Comparison of ENCODE assay signal across 36 cellular contexts in genomic region chr3:55007971-55008370, GRCh38.
"Had no signal": no experiment of that assay in that cellular context is flagged by ENCODE, and none has a peak within 500 bp of the region (broad histone marks: within the 10 kb centered on the region; RNA-seq: fewer than 3 reads in every experiment).

No MANE protein-coding gene starts in this region.

- H3K9me3 Mint-ChIP-seq: activated B cell treated with CpG ODN at 0.5 μM for 24 hours; activated CD4-positive, alpha-beta memory T cell treated with anti-CD3 and anti-CD28 coated beads for 36 hours; activated CD4-positive, alpha-beta T cell treated with anti-CD3 and anti-CD28 coated beads, Interleukin-2, amount 10 ng/mL, durations not matched to agents 24 days and 14 days; activated CD8-positive, alpha-beta T cell treated with anti-CD3 and anti-CD28 coated beads for 36 hours; activated naive CD4-positive, alpha-beta T cell treated with anti-CD3 and anti-CD28 coated beads, Interleukin-2, amount 10 ng/mL, durations not matched to agents 7 days and 5 days; activated naive CD8-positive, alpha-beta T cell treated with anti-CD3 and anti-CD28 coated beads, Interleukin-2, amount 10 ng/mL, durations not matched to agents 7 days and 5 days; activated T-cell treated with anti-CD3 and anti-CD28 coated beads, Interleukin-2, amount 50 U/mL, for 4 hours; activated T-helper 1 cell treated with anti-CD3 and anti-CD28 coated beads, Interleukin-12 subunit alpha, Interleukin-12 subunit beta, Interleukin-2, Interleukin-4 antibody, amounts not matched to agents 30 ng/mL and 10 ng/mL and 1 ng/mL, durations not matched to agents 14 hours and 24 hours and 36 hours; T-helper 1 cell treated with Interleukin-12 subunit alpha and Interleukin-12 subunit beta and Interleukin-4 antibody, amounts not matched to agents 30 μg/mL and 1 μg/mL, for 36 hours; T-helper 2 cell treated with Interferon-gamma antibody and Interleukin-4, amounts not matched to agents 5 μg/mL and 100 μg/mL, for 36 hours had no signal

- H3K4me1 ChIP-seq: body of pancreas, breast epithelium had no signal

- DNase-seq: activated B cell treated with CpG ODN at 0.5 μM for 24 hours; activated CD4-positive, alpha-beta memory T cell treated with anti-CD3 and anti-CD28 coated beads for 36 hours; activated CD4-positive, alpha-beta T cell treated with anti-CD3 and anti-CD28 coated beads for 4 hours; activated CD4-positive, alpha-beta T cell treated with anti-CD3 and anti-CD28 coated beads, Interleukin-2, amount 10 ng/mL, durations not matched to agents 24 days and 14 days; activated CD4-positive, alpha-beta T cell treated with anti-CD3 and anti-CD28 coated beads, Interleukin-2, amount 50 U/mL, for 1 hour; activated CD4-positive, alpha-beta T cell treated with anti-CD3 and anti-CD28 coated beads, Interleukin-2, amount 50 U/mL, for 4 hours; activated CD4-positive, CD25-positive, alpha-beta regulatory T cell treated with anti-CD3 and anti-CD28 coated beads, Interleukin-2, amount 50 U/mL, for 72 hours; activated CD8-positive, alpha-beta memory T cell treated with anti-CD3 and anti-CD28 coated beads, Interleukin-2, amount 50 U/mL, for 4 hours; activated CD8-positive, alpha-beta T cell treated with anti-CD3 and anti-CD28 coated beads for 36 hours; activated effector memory CD4-positive, alpha-beta T cell treated with anti-CD3 and anti-CD28 coated beads, Interleukin-2, amount 50 U/mL, for 16 hours; activated naive CD4-positive, alpha-beta T cell treated with anti-CD3 and anti-CD28 coated beads, Interleukin-2, amount 10 ng/mL, durations not matched to agents 7 days and 5 days; activated naive CD4-positive, alpha-beta T cell treated with Interleukin-2 at 50 U/mL for 16 hours; activated naive CD8-positive, alpha-beta T cell treated with anti-CD3 and anti-CD28 coated beads, Interleukin-2, amount 10 ng/mL, durations not matched to agents 7 days and 5 days; activated naive CD8-positive, alpha-beta T cell treated with anti-CD3 and anti-CD28 coated beads, Interleukin-2, amount 50 U/mL, for 24 hours; activated T-cell treated with anti-CD3 and anti-CD28 coated beads for 4 hours; activated T-cell treated with anti-CD3 and anti-CD28 coated beads, Interleukin-2, amount 50 U/mL, for 1 hour; activated T-cell treated with anti-CD3 and anti-CD28 coated beads, Interleukin-2, amount 50 U/mL, for 4 hours; activated T-cell treated with anti-CD3 and anti-CD28 coated beads, Interleukin-2, amount 50 U/mL, for 72 hours; amygdala; aorta; body of pancreas; brain microvascular endothelial cell; central memory CD4-positive, alpha-beta T cell; T-helper 1 cell; T-helper 2 cell; T-helper 9 cell had no signal

- H3K27ac ChIP-seq: body of pancreas, brain microvascular endothelial cell, breast epithelium, VCaP had no signal

- H3K9me3 ChIP-seq: body of pancreas, breast epithelium had no signal

- H3K36me3 ChIP-seq: brain microvascular endothelial cell, breast epithelium had no signal

- H3K4me3 Mint-ChIP-seq: activated B cell treated with CpG ODN at 0.5 μM for 24 hours; activated CD4-positive, alpha-beta memory T cell treated with anti-CD3 and anti-CD28 coated beads for 36 hours; activated CD4-positive, alpha-beta T cell treated with anti-CD3 and anti-CD28 coated beads, Interleukin-2, amount 10 ng/mL, durations not matched to agents 24 days and 14 days; activated CD8-positive, alpha-beta T cell treated with anti-CD3 and anti-CD28 coated beads for 36 hours; activated naive CD4-positive, alpha-beta T cell treated with anti-CD3 and anti-CD28 coated beads, Interleukin-2, amount 10 ng/mL, durations not matched to agents 7 days and 5 days; activated naive CD4-positive, alpha-beta T cell treated with anti-CD3 and anti-CD28 coated beads, Interleukin-2, amount 50 U/mL, for 24 hours; activated naive CD8-positive, alpha-beta T cell; activated naive CD8-positive, alpha-beta T cell treated with anti-CD3 and anti-CD28 coated beads, Interleukin-2, amount 10 ng/mL, durations not matched to agents 7 days and 5 days; activated naive CD8-positive, alpha-beta T cell treated with anti-CD3 and anti-CD28 coated beads, Interleukin-2, amount 50 U/mL, for 24 hours; activated T-cell treated with anti-CD3 and anti-CD28 coated beads, Interleukin-2, amount 50 U/mL, for 4 hours; activated T-cell treated with anti-CD3 and anti-CD28 coated beads, Interleukin-2, amount 50 U/mL, for 72 hours; activated T-helper 1 cell treated with anti-CD3 and anti-CD28 coated beads, Interleukin-12 subunit alpha, Interleukin-12 subunit beta, Interleukin-2, Interleukin-4 antibody, amounts not matched to agents 30 ng/mL and 10 ng/mL and 1 ng/mL, durations not matched to agents 14 hours and 24 hours and 36 hours; activated T-helper 17 cell treated with anti-CD3 and anti-CD28 coated beads, Interleukin-2, amount 50 U/mL, for 72 hours; T-helper 1 cell treated with Interleukin-12 subunit alpha and Interleukin-12 subunit beta and Interleukin-4 antibody, amounts not matched to agents 30 μg/mL and 1 μg/mL, for 36 hours; T-helper 2 cell treated with Interferon-gamma antibody and Interleukin-4, amounts not matched to agents 5 μg/mL and 100 μg/mL, for 36 hours had no signal

- FAIRE-seq: astrocyte, TTC549 had no signal

- H3K27ac Mint-ChIP-seq: activated B cell treated with CpG ODN at 0.5 μM for 24 hours; activated CD4-positive, alpha-beta memory T cell treated with anti-CD3 and anti-CD28 coated beads for 36 hours; activated CD4-positive, alpha-beta T cell treated with anti-CD3 and anti-CD28 coated beads, Interleukin-2, amount 10 ng/mL, durations not matched to agents 24 days and 14 days; activated CD8-positive, alpha-beta T cell treated with anti-CD3 and anti-CD28 coated beads for 36 hours; activated naive CD4-positive, alpha-beta T cell treated with anti-CD3 and anti-CD28 coated beads, Interleukin-2, amount 10 ng/mL, durations not matched to agents 7 days and 5 days; activated naive CD4-positive, alpha-beta T cell treated with anti-CD3 and anti-CD28 coated beads, Interleukin-2, amount 50 U/mL, for 24 hours; activated naive CD8-positive, alpha-beta T cell; activated naive CD8-positive, alpha-beta T cell treated with anti-CD3 and anti-CD28 coated beads, Interleukin-2, amount 10 ng/mL, durations not matched to agents 7 days and 5 days; activated naive CD8-positive, alpha-beta T cell treated with anti-CD3 and anti-CD28 coated beads, Interleukin-2, amount 50 U/mL, for 24 hours; activated T-cell treated with anti-CD3 and anti-CD28 coated beads, Interleukin-2, amount 50 U/mL, for 72 hours; activated T-helper 1 cell treated with anti-CD3 and anti-CD28 coated beads, Interleukin-12 subunit alpha, Interleukin-12 subunit beta, Interleukin-2, Interleukin-4 antibody, amounts not matched to agents 30 ng/mL and 10 ng/mL and 1 ng/mL, durations not matched to agents 14 hours and 24 hours and 36 hours; activated T-helper 17 cell treated with anti-CD3 and anti-CD28 coated beads, Interleukin-2, amount 50 U/mL, for 72 hours; T-helper 1 cell treated with Interleukin-12 subunit alpha and Interleukin-12 subunit beta and Interleukin-4 antibody, amounts not matched to agents 30 μg/mL and 1 μg/mL, for 36 hours; T-helper 2 cell treated with Interferon-gamma antibody and Interleukin-4, amounts not matched to agents 5 μg/mL and 100 μg/mL, for 36 hours had no signal

- H3K36me3 Mint-ChIP-seq: activated CD4-positive, alpha-beta memory T cell treated with anti-CD3 and anti-CD28 coated beads for 36 hours; activated naive CD4-positive, alpha-beta T cell treated with anti-CD3 and anti-CD28 coated beads, Interleukin-2, amount 10 ng/mL, durations not matched to agents 7 days and 5 days; activated naive CD4-positive, alpha-beta T cell treated with anti-CD3 and anti-CD28 coated beads, Interleukin-2, amount 50 U/mL, for 24 hours; activated naive CD8-positive, alpha-beta T cell; activated naive CD8-positive, alpha-beta T cell treated with anti-CD3 and anti-CD28 coated beads, Interleukin-2, amount 10 ng/mL, durations not matched to agents 7 days and 5 days had no signal

- H3K4me3 ChIP-seq: body of pancreas, breast epithelium had no signal

- H3K27me3 Mint-ChIP-seq: activated B cell treated with CpG ODN at 0.5 μM for 24 hours; activated CD4-positive, alpha-beta memory T cell treated with anti-CD3 and anti-CD28 coated beads for 36 hours; activated CD4-positive, alpha-beta T cell treated with anti-CD3 and anti-CD28 coated beads, Interleukin-2, amount 10 ng/mL, durations not matched to agents 24 days and 14 days; activated naive CD8-positive, alpha-beta T cell; activated naive CD8-positive, alpha-beta T cell treated with anti-CD3 and anti-CD28 coated beads, Interleukin-2, amount 10 ng/mL, durations not matched to agents 7 days and 5 days; activated naive CD8-positive, alpha-beta T cell treated with anti-CD3 and anti-CD28 coated beads, Interleukin-2, amount 50 U/mL, for 24 hours had no signal

- H3K27me3 ChIP-seq: body of pancreas, brain microvascular endothelial cell, breast epithelium had no signal

- H3K4me1 Mint-ChIP-seq: activated B cell treated with CpG ODN at 0.5 μM for 24 hours; activated CD4-positive, alpha-beta T cell treated with anti-CD3 and anti-CD28 coated beads, Interleukin-2, amount 10 ng/mL, durations not matched to agents 24 days and 14 days; activated naive CD4-positive, alpha-beta T cell treated with anti-CD3 and anti-CD28 coated beads, Interleukin-2, amount 10 ng/mL, durations not matched to agents 7 days and 5 days; activated naive CD4-positive, alpha-beta T cell treated with anti-CD3 and anti-CD28 coated beads, Interleukin-2, amount 50 U/mL, for 24 hours; activated naive CD8-positive, alpha-beta T cell treated with anti-CD3 and anti-CD28 coated beads, Interleukin-2, amount 10 ng/mL, durations not matched to agents 7 days and 5 days; activated naive CD8-positive, alpha-beta T cell treated with anti-CD3 and anti-CD28 coated beads, Interleukin-2, amount 50 U/mL, for 24 hours; activated T-helper 17 cell treated with anti-CD3 and anti-CD28 coated beads, Interleukin-2, amount 50 U/mL, for 72 hours had no signal
